Comparison of ENCODE assay signal across 16 cellular contexts in genomic region chr5:125005287-125005686, GRCh38.
DNase-seq lines count a peak whose midpoint lies in the region; ATAC-seq and TF ChIP-seq lines count a peak whose summit lies in the region.
"Had no signal": no experiment of that assay in that cellular context is flagged by ENCODE, and none has a peak within 500 bp of the region (broad histone marks: within the 10 kb centered on the region; RNA-seq: fewer than 3 reads in every experiment).

No MANE protein-coding gene starts in this region.

- H2BK12ac ChIP-seq in H9 (ENCODE audit: insufficient read length, low read depth, low read length), result no peak overlapping the region

- H3K4me2 ChIP-seq in H9 (ENCODE audit: insufficient read depth, insufficient read length, low read length), result no peak overlapping the region

- peak overlapping the region in 1 of 3 experiments; percentile 54; a peak in 1 of 7 replicates for H3K27ac Mint-ChIP-seq in H9
- no peak overlapping the region for H3K27ac Mint-ChIP-seq in MCF 10A (ENCODE audit: low read depth, unreplicated experiment)

- H3K79me1 ChIP-seq in H9 (ENCODE audit: insufficient read depth, low read depth, low read length, poor library complexity, severe bottlenecking), result no peaks in the 10 kb centered on the region

- TF ChIP-seq CTCF in coronary artery (IDR thresholded peaks at IDR 0.05), result no peak
- TF ChIP-seq CTCF in ascending aorta (IDR thresholded peaks at IDR 0.05), result no peak
- no peak for TF ChIP-seq CTCF in H9 (conservative IDR thresholded peaks at IDR 0.05)
- no peak for TF ChIP-seq CTCF in MCF 10A (IDR thresholded peaks at IDR 0.05; ENCODE audit: unreplicated experiment)

- H3K27me3 ChIP-seq in ascending aorta (no peaks in the 10 kb centered on the region), H9 (ENCODE audit: insufficient read depth, low read length) (no peaks in the 10 kb centered on the region), H7 (ENCODE audit: control insufficient read depth, insufficient read depth, low read length) (no peaks in the 10 kb centered on the region)
- H3K27me3 ChIP-seq: breast epithelium, esophagus muscularis mucosa, upper lobe of right lung had no signal

- H3K4me3 Mint-ChIP-seq in H9, result no peak overlapping the region
- H3K4me3 Mint-ChIP-seq in MCF 10A (ENCODE audit: unreplicated experiment), result no peak overlapping the region

- no peaks in the 10 kb centered on the region for H3K23me2 ChIP-seq in H9 (ENCODE audit: insufficient read length, low read depth, low read length, poor library complexity, severe bottlenecking)

- no peak overlapping the region for H3K23ac ChIP-seq in H9 (ENCODE audit: insufficient read length, low read depth, low read length)

- intact Hi-C loops in ascending aorta (cut with DNase I) (no loop called here), MCF 10A (cut with micrococcal nuclease) (no loop called here)

- CTCF ChIA-PET in MCF 10A (lab: Yijun Ruan, JAX), result no interaction called here

- BruUV-seq in MCF 10A (replicated peaks; lab: Mats Ljungman, UMichigan), result no TSS peak

- no peaks in the 10 kb centered on the region for H3K4me1 ChIP-seq in ascending aorta
- peaks cover 11% of the 10 kb centered on the region; the same call in 1 of the 2 replicates for H3K4me1 ChIP-seq in H9 (ENCODE audit: insufficient read depth, low read length)
- H3K4me1 ChIP-seq: breast epithelium, upper lobe of right lung had no signal

- H4K8ac ChIP-seq in H9 (replicated peaks; ENCODE audit: insufficient read length, low read depth, low read length), result no peak overlapping the region

- H3T11ph ChIP-seq in H9 (ENCODE audit: low read length), result no peak overlapping the region

- H3K14ac ChIP-seq in H9 (ENCODE audit: insufficient read depth, low read length), result no peak overlapping the region

- no peaks in the 10 kb centered on the region for H3K79me2 ChIP-seq in H9 (ENCODE audit: insufficient read depth, low read length)

- no peaks in the 10 kb centered on the region for H3K9me3 ChIP-seq in ascending aorta
- no peaks in the 10 kb centered on the region for H3K9me3 ChIP-seq in H9 (ENCODE audit: control insufficient read depth, low read depth, low read length)
- H3K9me3 ChIP-seq: breast epithelium, esophagus muscularis mucosa, upper lobe of right lung had no signal

- H3K4ac ChIP-seq in H9 (ENCODE audit: low read depth, low read length), result no peak overlapping the region

- H2AK5ac ChIP-seq in H9 (ENCODE audit: insufficient read length, low read length), result no peak overlapping the region

- H3K36me3 ChIP-seq in ascending aorta (no peaks in the 10 kb centered on the region), H7 (replicated peaks; ENCODE audit: control insufficient read depth, insufficient read depth, low read length) (no peaks in the 10 kb centered on the region)
- H3K36me3 ChIP-seq: breast epithelium, esophagus muscularis mucosa, upper lobe of right lung had no signal

- H4K5ac ChIP-seq in H9 (ENCODE audit: insufficient read length, low read depth, low read length), result no peak overlapping the region

- no peak overlapping the region for H2AFZ ChIP-seq in H9 (ENCODE audit: low read length)

- ATAC-seq in GM21367 (IDR thresholded peaks at IDR 0.05; ENCODE audit: unreplicated experiment) (peak; percentile 60), HG03342 (IDR thresholded peaks at IDR 0.05; ENCODE audit: unreplicated experiment) (peak; percentile 49)
- ATAC-seq: sciatic nerve, upper lobe of right lung had no signal

- no peak overlapping the region for H3K9ac ChIP-seq in H9 (ENCODE audit: extremely low read depth, insufficient read length, low read length)

- H3K27ac ChIP-seq in coronary artery, result no peak overlapping the region
- no peak overlapping the region for H3K27ac ChIP-seq in ascending aorta
- no peak overlapping the region for H3K27ac ChIP-seq in H9 (ENCODE audit: insufficient read length, low read depth, low read length)
- H3K27ac ChIP-seq: breast epithelium, esophagus muscularis mucosa, upper lobe of right lung had no signal

- H3K27me3 Mint-ChIP-seq in H9 (ENCODE audit: low read depth) (no peaks in the 10 kb centered on the region), MCF 10A (ENCODE audit: insufficient read depth, unreplicated experiment) (no peaks in the 10 kb centered on the region)

- DNase-seq in CD1c-positive myeloid dendritic cell (ENCODE audit: extremely low spot score), result peak; percentile 12
- no peak for DNase-seq in coronary artery (ENCODE audit: low spot score)
- DNase-seq in ascending aorta (ENCODE audit: low spot score in 2 of 2), result no peak
- DNase-seq in H9, result no peak
- no peak for DNase-seq in MCF 10A (ENCODE audit: unreplicated experiment)
- no peak for DNase-seq in H7
- DNase-seq: activated CD4-positive, alpha-beta T cell treated with anti-CD3 and anti-CD28 coated beads for 1 hour; AML-193; NCI-H446; SIG-M5; upper lobe of right lung had no signal

- H3K4me1 Mint-ChIP-seq in H9, result peaks cover 56% of the 10 kb centered on the region in 2 experiments
- H3K4me1 Mint-ChIP-seq in MCF 10A (ENCODE audit: insufficient read depth, unreplicated experiment), result no peaks in the 10 kb centered on the region

- no peak overlapping the region for H3K56ac ChIP-seq in H9 (ENCODE audit: insufficient read length, low read depth, low read length)

- peak overlapping the region; percentile 46 for H3K4me3 ChIP-seq in coronary artery
- H3K4me3 ChIP-seq in ascending aorta, result no peak overlapping the region
- H3K4me3 ChIP-seq in H7 (ENCODE audit: insufficient read depth, low read depth, low read length), result no peak overlapping the region
- H3K4me3 ChIP-seq: breast epithelium, esophagus muscularis mucosa, upper lobe of right lung had no signal

- H3K36me3 Mint-ChIP-seq in H9 (ENCODE audit: insufficient read depth in 1 of 3, low read depth in 3 of 3) (no peaks in the 10 kb centered on the region), MCF 10A (ENCODE audit: insufficient read depth, unreplicated experiment) (no peaks in the 10 kb centered on the region)

- POLR2A ChIA-PET in MCF 10A (lab: Yijun Ruan, JAX), result interaction anchor here (1.1 to 1.2 kb wide), 2 partner anchors 9 to 18 kb away, joined by 4 to 5 read pairs; no protein-coding TSS in a partner anchor

- H2BK20ac ChIP-seq in H9 (ENCODE audit: low read depth, low read length, poor library complexity, severe bottlenecking), result no peak overlapping the region

- H2BK5ac ChIP-seq in H9 (ENCODE audit: insufficient read length, low read length), result no peak overlapping the region

- no peak overlapping the region for H2BK120ac ChIP-seq in H9 (ENCODE audit: low read depth, low read length, poor library complexity, severe bottlenecking)

- H4K91ac ChIP-seq in H9 (ENCODE audit: insufficient read length, low read depth, low read length), result no peak overlapping the region

- no peak overlapping the region for H3K18ac ChIP-seq in H9 (ENCODE audit: insufficient read length, low read depth, low read length)

- no peak overlapping the region for H2BK15ac ChIP-seq in H9 (ENCODE audit: low read depth, low read length)

- no peaks in the 10 kb centered on the region for H3K9me3 Mint-ChIP-seq in H9
- peaks cover 6% of the 10 kb centered on the region for H3K9me3 Mint-ChIP-seq in MCF 10A (ENCODE audit: unreplicated experiment)

- no peaks in the 10 kb centered on the region for H4K20me1 ChIP-seq in H9 (ENCODE audit: control insufficient read depth, insufficient read depth, insufficient read length)

- WGBS in H9 (ENCODE audit: extremely low coverage, insufficient read length, low lambda C conversion rate), result no CpG with 5 or more reads among the region's 4 CpGs
